ENCODE assay signal across 1 cellular context in genomic region chr2:177397501-177398289, GRCh38.
TF ChIP-seq lines count a peak whose summit lies in the region.

No MANE protein-coding gene starts in this region.

TF ChIP-seq in HepG2, 621 proteins besides CTCF, POLR2A, EP300 and RAD21 (continued from another document and continues in another):
- TF ChIP-seq ZBTB10 (CRISPR knock-in tag; IDR thresholded peaks at IDR 0.05; ENCODE audit: borderline replicate concordance) (peak; percentile 61; the same call in 1 of the 2 replicates), MAF1 (CRISPR knock-in tag; IDR thresholded peaks at IDR 0.05; ENCODE audit: borderline replicate concordance) (0 out of 2 replicates have a peak, but pooled peaks have one; percentile 79), STAT5B (CRISPR knock-in tag; IDR thresholded peaks at IDR 0.05) (no peak), SIX4 (CRISPR knock-in tag; IDR thresholded peaks at IDR 0.05) (no peak), HNF1B (CRISPR knock-in tag; IDR thresholded peaks at IDR 0.05) (peak; percentile 87), ZNF136 (CRISPR knock-in tag; IDR thresholded peaks at IDR 0.05; ENCODE audit: low read depth) (0 out of 2 replicates have a peak, but pooled peaks have one; percentile 77), FOSL2 (CRISPR knock-in tag; IDR thresholded peaks at IDR 0.05) (peak; percentile 92), ISL2 (CRISPR knock-in tag; IDR thresholded peaks at IDR 0.05) (peak; percentile 97), ARNTL (CRISPR knock-in tag; IDR thresholded peaks at IDR 0.05) (peak; percentile 82), ZNF468 (CRISPR knock-in tag; IDR thresholded peaks at IDR 0.05) (no peak), ATF2 (CRISPR knock-in tag; IDR thresholded peaks at IDR 0.05) (peak; percentile 99), ZNF512 (CRISPR knock-in tag; IDR thresholded peaks at IDR 0.05) (no peak), ZNF446 (CRISPR knock-in tag; IDR thresholded peaks at IDR 0.05) (no peak), ZC3H13 (CRISPR knock-in tag; IDR thresholded peaks at IDR 0.05) (no peak), CHD4 (IDR thresholded peaks at IDR 0.05; ENCODE audit: borderline replicate concordance, low read length) (peak; percentile 95; the same call in 1 of the 2 replicates), RNF219 (CRISPR knock-in tag; IDR thresholded peaks at IDR 0.05) (no peak), ZNF687 (CRISPR knock-in tag; IDR thresholded peaks at IDR 0.05) (peak; percentile 67), ZBTB33 (CRISPR knock-in tag; IDR thresholded peaks at IDR 0.05) (peak; percentile 83; the same call in 1 of the 2 replicates), XBP1 (CRISPR knock-in tag; IDR thresholded peaks at IDR 0.05) (0 out of 2 replicates have a peak, but pooled peaks have one; percentile 11), ZHX2 (IDR thresholded peaks at IDR 0.05; ENCODE audit: low read depth) (peak; percentile 51; the same call in 1 of the 2 replicates), ZHX2 (CRISPR knock-in tag; IDR thresholded peaks at IDR 0.05; ENCODE audit: borderline replicate concordance) (0 out of 2 replicates have a peak, but pooled peaks have one; percentile 48), RXRB (CRISPR knock-in tag; IDR thresholded peaks at IDR 0.05; ENCODE audit: borderline replicate concordance) (peak; percentile 97), CEBPB (IDR thresholded peaks at IDR 0.05; ENCODE audit: borderline replicate concordance, low read depth, low read length) (peak; percentile 97), ELF3 (CRISPR knock-in tag; IDR thresholded peaks at IDR 0.05) (peak; percentile 98), ZNF629 (CRISPR knock-in tag; conservative IDR thresholded peaks at IDR 0.05) (peak; percentile 75), KLF15 (CRISPR knock-in tag; IDR thresholded peaks at IDR 0.05; ENCODE audit: borderline replicate concordance) (0 out of 2 replicates have a peak, but pooled peaks have one; percentile 45), SP1 (IDR thresholded peaks at IDR 0.05) (no peak), SP1 (CRISPR knock-in tag; IDR thresholded peaks at IDR 0.05) (no peak), FLYWCH1 (CRISPR knock-in tag; IDR thresholded peaks at IDR 0.05) (no peak)
